Comparison of ENCODE assay signal across 8 cellular contexts in the genomic region with DNA sequence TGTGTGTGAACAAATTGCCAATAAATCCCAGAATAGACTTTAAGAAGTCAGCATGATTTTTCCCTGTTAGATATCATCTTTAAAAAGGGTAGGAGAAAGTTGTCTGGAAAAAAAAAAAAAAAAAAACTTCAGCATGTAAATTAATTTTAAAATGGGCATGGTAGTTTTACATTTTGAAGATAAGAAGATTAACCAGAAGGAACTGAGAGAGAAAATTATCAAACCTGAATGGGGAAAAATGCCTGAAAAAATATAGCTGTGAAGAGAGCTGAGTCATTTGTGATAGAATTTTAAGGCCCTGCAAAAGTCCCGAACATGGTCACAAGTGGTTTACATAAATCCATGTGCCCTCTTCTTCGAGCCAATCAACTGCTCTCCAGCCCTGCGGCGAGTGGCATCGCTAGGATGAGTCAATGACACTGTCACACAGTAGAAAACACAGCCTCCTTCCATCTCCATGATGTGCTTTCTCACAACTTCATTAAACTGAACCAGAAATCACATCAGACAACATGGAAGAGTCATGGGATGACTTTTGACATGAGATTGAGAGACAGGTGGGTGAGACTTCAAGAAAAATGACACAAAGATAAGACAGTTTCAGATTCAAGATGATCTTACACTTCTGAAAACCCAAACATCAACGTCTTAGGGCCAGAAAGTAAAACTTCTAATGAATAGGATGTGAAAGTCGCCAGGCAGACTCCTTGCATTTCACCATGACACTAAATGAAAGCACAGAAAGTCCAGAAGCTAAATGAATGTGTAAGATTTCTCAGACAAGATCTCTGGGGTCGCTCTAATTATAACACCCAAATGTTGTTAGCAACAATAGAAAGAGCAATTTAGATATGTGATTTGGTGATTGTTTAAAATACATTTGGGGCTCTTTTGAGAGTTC.
DNase-seq lines count a peak whose midpoint lies in the region; ATAC-seq and TF ChIP-seq lines count a peak whose summit lies in the region.

No MANE protein-coding gene starts in this region.

- H3K4me1 ChIP-seq in GM23338 (ENCODE audit: insufficient read depth), result no peaks in the 10 kb centered on the region
- H3K4me1 ChIP-seq in OCI-LY3 (ENCODE audit: low read length), result peaks cover 75% of the 10 kb centered on the region
- no peaks in the 10 kb centered on the region for H3K4me1 ChIP-seq in effector memory CD4-positive, alpha-beta T cell (ENCODE audit: control insufficient read depth, insufficient read depth, low read length, poor library complexity, severe bottlenecking)

- no peaks in the 10 kb centered on the region for H3K79me2 ChIP-seq in GM23338 (replicated peaks; ENCODE audit: insufficient read depth)
- no peaks in the 10 kb centered on the region for H3K79me2 ChIP-seq in OCI-LY3 (ENCODE audit: low read length)

- DNase-seq in GM13977 (ENCODE audit: low spot score) (peak; percentile 71), GM23338 (ENCODE audit: low spot score) (no peak), EL (no peak), T-helper 9 cell (no peak), SW480 (ENCODE audit: low spot score) (no peak), cerebellar nuclear complex (lab: John Stamatoyannopoulos, UW) (no peak)
- peak; percentile 12 to 34 (median 14) for DNase-seq in effector memory CD4-positive, alpha-beta T cell

- no peak for ATAC-seq in GM23338

- H3K4me1 Mint-ChIP-seq in GM23338, result peaks cover 7% of the 10 kb centered on the region; the same call in 2 of the 3 replicates

- no peak overlapping the region for H3K4me3 Mint-ChIP-seq in GM23338

- in situ Hi-C loops in GM13977 (cut with MboI; ENCODE audit: low pct_unique_long_range_greater_than_20kb, low sequenced_read_pairs, unreplicated experiment), result no loop called here

- H3K27ac ChIP-seq in GM23338 (ENCODE audit: low read depth) (no peak overlapping the region), OCI-LY3 (ENCODE audit: low read length) (peak overlapping the region; percentile 99)
- H3K27ac ChIP-seq in effector memory CD4-positive, alpha-beta T cell (ENCODE audit: insufficient read depth, low read length, poor library complexity, severe bottlenecking), result no peak overlapping the region

- H3K4me2 ChIP-seq in GM23338 (no peak overlapping the region), OCI-LY3 (ENCODE audit: low read length) (peak overlapping the region; percentile 82)

- no peaks in the 10 kb centered on the region for H3F3A ChIP-seq in GM23338 (replicated peaks; ENCODE audit: low read depth)

- H3K27me3 ChIP-seq in GM23338 (ENCODE audit: insufficient read depth) (no peaks in the 10 kb centered on the region), OCI-LY3 (ENCODE audit: low read depth, low read length) (no peaks in the 10 kb centered on the region)
- H3K27me3 ChIP-seq in effector memory CD4-positive, alpha-beta T cell (replicated peaks; ENCODE audit: control insufficient read depth, insufficient read depth, low read length, poor library complexity, severe bottlenecking), result no peaks in the 10 kb centered on the region

- H3K36me3 ChIP-seq in GM23338 (ENCODE audit: insufficient read depth) (no peaks in the 10 kb centered on the region), OCI-LY3 (replicated peaks; ENCODE audit: low read depth, low read length) (peaks cover 9% of the 10 kb centered on the region)
- no peaks in the 10 kb centered on the region for H3K36me3 ChIP-seq in effector memory CD4-positive, alpha-beta T cell (ENCODE audit: control insufficient read depth, insufficient read depth, low read length)

- H3K9me3 Mint-ChIP-seq in GM23338, result peaks cover 4% of the 10 kb centered on the region; the same call in 2 of the 3 replicates

- no peak overlapping the region for H3K27ac Mint-ChIP-seq in GM23338

- peak overlapping the region; percentile 56; the same call in 1 of the 2 replicates for H2AFZ ChIP-seq in GM23338
- no peak overlapping the region for H2AFZ ChIP-seq in OCI-LY3 (ENCODE audit: low read depth, low read length)

- peak overlapping the region; percentile 90 for H3K9ac ChIP-seq in OCI-LY3 (ENCODE audit: low read length)

- H4K20me1 ChIP-seq in GM23338 (replicated peaks; ENCODE audit: insufficient read depth) (no peaks in the 10 kb centered on the region), OCI-LY3 (ENCODE audit: insufficient read depth, low read length) (no peaks in the 10 kb centered on the region)

- H3K27me3 Mint-ChIP-seq in GM23338 (ENCODE audit: insufficient read depth, low read depth, poor library complexity), result peaks cover 1% of the 10 kb centered on the region

- 0 out of 2 replicates have a peak, but pooled peaks cover 9% of the 10 kb centered on the region for H3K9me2 ChIP-seq in GM23338 (ENCODE audit: insufficient read depth)

- no peak overlapping the region for H3K4me3 ChIP-seq in GM23338
- peak overlapping the region; percentile 39 for H3K4me3 ChIP-seq in OCI-LY3 (ENCODE audit: low read length)
- H3K4me3 ChIP-seq in effector memory CD4-positive, alpha-beta T cell (ENCODE audit: insufficient read depth, low read depth, low read length, poor library complexity, severe bottlenecking), result peak overlapping the region; percentile 7

- peaks cover 7% of the 10 kb centered on the region; the same call in 1 of the 2 replicates for H3K9me3 ChIP-seq in OCI-LY3 (ENCODE audit: insufficient read depth, low read length)
- no peaks in the 10 kb centered on the region for H3K9me3 ChIP-seq in effector memory CD4-positive, alpha-beta T cell (ENCODE audit: control insufficient read depth, low read length)

- no peak for TF ChIP-seq CTCF in GM13977 (IDR thresholded peaks at IDR 0.05; ENCODE audit: extremely low read depth, insufficient read depth, missing control alignments)
- TF ChIP-seq CTCF in GM23338 (conservative IDR thresholded peaks at IDR 0.05; ENCODE audit: low read depth in 2 of 2), result no peak
- no peak for TF ChIP-seq CTCF in OCI-LY3 (IDR thresholded peaks at IDR 0.05; ENCODE audit: low read depth, low read length)

- no peaks in the 10 kb centered on the region for H3K36me3 Mint-ChIP-seq in GM23338 (ENCODE audit: low read depth)

TF ChIP-seq in GM23338, 12 proteins besides CTCF, POLR2A, EP300 and RAD21 (continues in another document):
- TF ChIP-seq, protein P1, sequence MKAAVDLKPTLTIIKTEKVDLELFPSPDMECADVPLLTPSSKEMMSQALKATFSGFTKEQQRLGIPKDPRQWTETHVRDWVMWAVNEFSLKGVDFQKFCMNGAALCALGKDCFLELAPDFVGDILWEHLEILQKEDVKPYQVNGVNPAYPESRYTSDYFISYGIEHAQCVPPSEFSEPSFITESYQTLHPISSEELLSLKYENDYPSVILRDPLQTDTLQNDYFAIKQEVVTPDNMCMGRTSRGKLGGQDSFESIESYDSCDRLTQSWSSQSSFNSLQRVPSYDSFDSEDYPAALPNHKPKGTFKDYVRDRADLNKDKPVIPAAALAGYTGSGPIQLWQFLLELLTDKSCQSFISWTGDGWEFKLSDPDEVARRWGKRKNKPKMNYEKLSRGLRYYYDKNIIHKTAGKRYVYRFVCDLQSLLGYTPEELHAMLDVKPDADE (IDR thresholded peaks at IDR 0.05), result no peak
- TF ChIP-seq NANOG (IDR thresholded peaks at IDR 0.05; ENCODE audit: borderline replicate concordance), result no peak

Comparison
In these comparisons a context has a peak if more than half of its experiments do, and no peak if none do; other contexts are left out.
1. DNase-seq: peak in GM13977 (single experiment) and effector memory CD4-positive, alpha-beta T cell (3 of 3); none in GM23338 (single experiment), EL (single experiment), T-helper 9 cell (single experiment), SW480 (single experiment) and cerebellar nuclear complex (0 of 2).